In genomic region chr17:64080174-64080618, GRCh38 we compare ENCODE assay signal across 22 cellular contexts. TPM values are rescaled to one million over a fixed set of nuclear protein-coding genes. Genes with fewer than 3 reads are reported as not detected.
DNase-seq lines count a peak whose midpoint lies in the region; ATAC-seq lines count a peak whose summit lies in the region.
"Had no signal": no experiment of that assay in that cellular context is flagged by ENCODE, and none has a peak within 500 bp of the region (broad histone marks: within the 10 kb centered on the region; RNA-seq: fewer than 3 reads in every experiment).

No MANE protein-coding gene starts in this region.

- no peak for DNase-seq in activated naive CD8-positive, alpha-beta T cell treated with anti-CD3 and anti-CD28 coated beads for 36 hours
- DNase-seq in NCI-H82 (lab: John Stamatoyannopoulos, UW): peak; percentile 89
- no peak for DNase-seq in activated T-helper 2 cell treated with anti-CD3 and anti-CD28 coated beads, Interferon-gamma antibody, Interleukin-2, Interleukin-4, amounts not matched to agents 10 μg/mL and 5 μg/mL and 100 μg/mL, durations not matched to agents 14 hours and 24 hours and 36 hours (ENCODE audit: low spot score)
- DNase-seq in activated CD8-positive, alpha-beta memory T cell treated with anti-CD3 and anti-CD28 coated beads, Interleukin-2, amount 50 U/mL, for 48 hours: no peak
- DNase-seq: activated CD8-positive, alpha-beta memory T cell treated with anti-CD3 and anti-CD28 coated beads for 24 hours; CD4-positive, alpha-beta T cell; DMS79; KBM-7; kidney; NCI-H1694; NCI-H2171 treated with DMSO at 0.1 percent for 48 hours; NCI-H526; nephron progenitor cell; pancreas; RPMI8226 had no signal

- intact Hi-C loops in activated T-helper 2 cell treated with anti-CD3 and anti-CD28 coated beads, Interferon-gamma antibody, Interleukin-2, Interleukin-4, amounts not matched to agents 10 μg/mL and 5 μg/mL and 100 μg/mL, durations not matched to agents 14 hours and 24 hours and 36 hours (cut with micrococcal nuclease): loop anchor here (5.0 to 10.0 kb wide), 2 partner anchors 58 to 305 kb away; partner anchors contain the start of gene ICAM2

- no peak overlapping the region for H3K4me3 Mint-ChIP-seq in activated naive CD8-positive, alpha-beta T cell
- no peak overlapping the region for H3K4me3 Mint-ChIP-seq in activated naive CD8-positive, alpha-beta T cell treated with anti-CD3 and anti-CD28 coated beads for 36 hours
- no peak overlapping the region for H3K4me3 Mint-ChIP-seq in activated T-helper 2 cell treated with anti-CD3 and anti-CD28 coated beads, Interferon-gamma antibody, Interleukin-2, Interleukin-4, amounts not matched to agents 10 μg/mL and 5 μg/mL and 100 μg/mL, durations not matched to agents 14 hours and 24 hours and 36 hours (ENCODE audit: low read depth)
- H3K4me3 Mint-ChIP-seq: brain; CD4-positive, alpha-beta T cell; nephron progenitor cell; stimulated activated memory B cell treated with anti-CD40 and anti-IgM and Interleukin-4, amounts not matched to agents 10 μg/mL and 1 μg/mL and 100 μg/mL, for 72 hours; T-helper 1 cell treated with Interleukin-12 subunit alpha and Interleukin-12 subunit beta and Interleukin-4 antibody, amounts not matched to agents 30 μg/mL and 1 μg/mL, for 36 hours had no signal

- peaks cover 9% of the 10 kb centered on the region for H3K36me3 Mint-ChIP-seq in activated naive CD8-positive, alpha-beta T cell
- peaks cover 2% of the 10 kb centered on the region for H3K36me3 Mint-ChIP-seq in activated naive CD8-positive, alpha-beta T cell treated with anti-CD3 and anti-CD28 coated beads for 36 hours
- peaks cover 69% of the 10 kb centered on the region for H3K36me3 Mint-ChIP-seq in activated T-helper 2 cell treated with anti-CD3 and anti-CD28 coated beads, Interferon-gamma antibody, Interleukin-2, Interleukin-4, amounts not matched to agents 10 μg/mL and 5 μg/mL and 100 μg/mL, durations not matched to agents 14 hours and 24 hours and 36 hours (ENCODE audit: low read depth)

- ATAC-seq in HG03565 (IDR thresholded peaks at IDR 0.05; ENCODE audit: unreplicated experiment): no peak
- no peak for ATAC-seq in HG02870 (IDR thresholded peaks at IDR 0.05; ENCODE audit: unreplicated experiment)
- ATAC-seq: pancreas; stimulated activated memory B cell treated with anti-CD40 and anti-IgM and Interleukin-4, amounts not matched to agents 10 μg/mL and 1 μg/mL and 100 μg/mL, for 72 hours had no signal

- no peaks in the 10 kb centered on the region for H3K27me3 Mint-ChIP-seq in activated naive CD8-positive, alpha-beta T cell
- no peaks in the 10 kb centered on the region for H3K27me3 Mint-ChIP-seq in activated naive CD8-positive, alpha-beta T cell treated with anti-CD3 and anti-CD28 coated beads for 36 hours
- no peaks in the 10 kb centered on the region for H3K27me3 Mint-ChIP-seq in activated T-helper 2 cell treated with anti-CD3 and anti-CD28 coated beads, Interferon-gamma antibody, Interleukin-2, Interleukin-4, amounts not matched to agents 10 μg/mL and 5 μg/mL and 100 μg/mL, durations not matched to agents 14 hours and 24 hours and 36 hours (ENCODE audit: low read depth)
- H3K27me3 Mint-ChIP-seq: brain; CD4-positive, alpha-beta T cell; stimulated activated memory B cell treated with anti-CD40 and anti-IgM and Interleukin-4, amounts not matched to agents 10 μg/mL and 1 μg/mL and 100 μg/mL, for 72 hours had no signal

- H3K4me1 Mint-ChIP-seq in activated naive CD8-positive, alpha-beta T cell (ENCODE audit: low read depth): peaks cover 3% of the 10 kb centered on the region
- peaks cover 22% of the 10 kb centered on the region for H3K4me1 Mint-ChIP-seq in activated naive CD8-positive, alpha-beta T cell treated with anti-CD3 and anti-CD28 coated beads for 36 hours
- H3K4me1 Mint-ChIP-seq in activated T-helper 2 cell treated with anti-CD3 and anti-CD28 coated beads, Interferon-gamma antibody, Interleukin-2, Interleukin-4, amounts not matched to agents 10 μg/mL and 5 μg/mL and 100 μg/mL, durations not matched to agents 14 hours and 24 hours and 36 hours (ENCODE audit: low read depth): peaks cover 57% of the 10 kb centered on the region

- peak overlapping the region; percentile 43 for H3K27ac Mint-ChIP-seq in activated naive CD8-positive, alpha-beta T cell
- H3K27ac Mint-ChIP-seq in activated naive CD8-positive, alpha-beta T cell treated with anti-CD3 and anti-CD28 coated beads for 36 hours: no peak overlapping the region
- H3K27ac Mint-ChIP-seq in activated T-helper 2 cell treated with anti-CD3 and anti-CD28 coated beads, Interferon-gamma antibody, Interleukin-2, Interleukin-4, amounts not matched to agents 10 μg/mL and 5 μg/mL and 100 μg/mL, durations not matched to agents 14 hours and 24 hours and 36 hours: peak overlapping the region; percentile 13
- H3K27ac Mint-ChIP-seq: CD4-positive, alpha-beta T cell; nephron progenitor cell; stimulated activated memory B cell treated with anti-CD40 and anti-IgM and Interleukin-4, amounts not matched to agents 10 μg/mL and 1 μg/mL and 100 μg/mL, for 72 hours; T-helper 1 cell treated with Interleukin-12 subunit alpha and Interleukin-12 subunit beta and Interleukin-4 antibody, amounts not matched to agents 30 μg/mL and 1 μg/mL, for 36 hours had no signal

- no peaks in the 10 kb centered on the region for H3K9me3 Mint-ChIP-seq in activated naive CD8-positive, alpha-beta T cell (ENCODE audit: low read depth)
- no peaks in the 10 kb centered on the region for H3K9me3 Mint-ChIP-seq in activated naive CD8-positive, alpha-beta T cell treated with anti-CD3 and anti-CD28 coated beads for 36 hours
- H3K9me3 Mint-ChIP-seq in activated T-helper 2 cell treated with anti-CD3 and anti-CD28 coated beads, Interferon-gamma antibody, Interleukin-2, Interleukin-4, amounts not matched to agents 10 μg/mL and 5 μg/mL and 100 μg/mL, durations not matched to agents 14 hours and 24 hours and 36 hours: no peaks in the 10 kb centered on the region
- H3K9me3 Mint-ChIP-seq: brain; CD4-positive, alpha-beta T cell; nephron progenitor cell; stimulated activated memory B cell treated with anti-CD40 and anti-IgM and Interleukin-4, amounts not matched to agents 10 μg/mL and 1 μg/mL and 100 μg/mL, for 72 hours; T-helper 1 cell treated with Interleukin-12 subunit alpha and Interleukin-12 subunit beta and Interleukin-4 antibody, amounts not matched to agents 30 μg/mL and 1 μg/mL, for 36 hours had no signal

RNA-seq across cellular contexts. Expression of gene ERN1, which starts 49.7 kb away (rescaled TPM):
- 1 to 10 TPM; 7.6 to 9.0 TPM for total RNA-seq in activated naive CD8-positive, alpha-beta T cell treated with anti-CD3 and anti-CD28 coated beads for 36 hours
- 91.0 and 93.4 TPM in 2 replicates for total RNA-seq in activated T-helper 2 cell treated with anti-CD3 and anti-CD28 coated beads, Interferon-gamma antibody, Interleukin-2, Interleukin-4, amounts not matched to agents 10 μg/mL and 5 μg/mL and 100 μg/mL, durations not matched to agents 14 hours and 24 hours and 36 hours

RNA-seq across cellular contexts. Expression of gene ICAM2, which starts 59.8 kb away (rescaled TPM):
- 10 to 100 TPM; 52.9 to 54.5 TPM for total RNA-seq in activated naive CD8-positive, alpha-beta T cell treated with anti-CD3 and anti-CD28 coated beads for 36 hours
- 83.2 and 85.6 TPM in 2 replicates for total RNA-seq in activated T-helper 2 cell treated with anti-CD3 and anti-CD28 coated beads, Interferon-gamma antibody, Interleukin-2, Interleukin-4, amounts not matched to agents 10 μg/mL and 5 μg/mL and 100 μg/mL, durations not matched to agents 14 hours and 24 hours and 36 hours
- total RNA-seq: chondrocyte had no signal
